Comparison of ENCODE assay signal across 1 cellular context in genomic region chr4:48341776-48342558, GRCh38.
TF ChIP-seq lines count a peak whose summit lies in the region.

No MANE protein-coding gene starts in this region.

TF ChIP-seq in HepG2, 621 proteins besides CTCF, POLR2A, EP300 and RAD21 (continued from another document):
- TF ChIP-seq, protein P1, sequence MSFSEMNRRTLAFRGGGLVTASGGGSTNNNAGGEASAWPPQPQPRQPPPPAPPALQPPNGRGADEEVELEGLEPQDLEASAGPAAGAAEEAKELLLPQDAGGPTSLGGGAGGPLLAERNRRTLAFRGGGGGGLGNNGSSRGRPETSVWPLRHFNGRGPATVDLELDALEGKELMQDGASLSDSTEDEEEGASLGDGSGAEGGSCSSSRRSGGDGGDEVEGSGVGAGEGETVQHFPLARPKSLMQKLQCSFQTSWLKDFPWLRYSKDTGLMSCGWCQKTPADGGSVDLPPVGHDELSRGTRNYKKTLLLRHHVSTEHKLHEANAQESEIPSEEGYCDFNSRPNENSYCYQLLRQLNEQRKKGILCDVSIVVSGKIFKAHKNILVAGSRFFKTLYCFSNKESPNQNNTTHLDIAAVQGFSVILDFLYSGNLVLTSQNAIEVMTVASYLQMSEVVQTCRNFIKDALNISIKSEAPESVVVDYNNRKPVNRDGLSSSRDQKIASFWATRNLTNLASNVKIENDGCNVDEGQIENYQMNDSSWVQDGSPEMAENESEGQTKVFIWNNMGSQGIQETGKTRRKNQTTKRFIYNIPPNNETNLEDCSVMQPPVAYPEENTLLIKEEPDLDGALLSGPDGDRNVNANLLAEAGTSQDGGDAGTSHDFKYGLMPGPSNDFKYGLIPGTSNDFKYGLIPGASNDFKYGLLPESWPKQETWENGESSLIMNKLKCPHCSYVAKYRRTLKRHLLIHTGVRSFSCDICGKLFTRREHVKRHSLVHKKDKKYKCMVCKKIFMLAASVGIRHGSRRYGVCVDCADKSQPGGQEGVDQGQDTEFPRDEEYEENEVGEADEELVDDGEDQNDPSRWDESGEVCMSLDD (CRISPR knock-in tag; IDR thresholded peaks at IDR 0.05; ENCODE audit: borderline replicate concordance) = peak; percentile 2; the same call in 1 of the 2 replicates
- TF ChIP-seq HCFC1 (IDR thresholded peaks at IDR 0.05; ENCODE audit: low read depth, low read length) (no peak), FOXC1 (CRISPR knock-in tag; IDR thresholded peaks at IDR 0.05; ENCODE audit: borderline replicate concordance) (no peak), TBX3 (IDR thresholded peaks at IDR 0.05; ENCODE audit: borderline replicate concordance) (no peak)
- TF ChIP-seq, protein P2, sequence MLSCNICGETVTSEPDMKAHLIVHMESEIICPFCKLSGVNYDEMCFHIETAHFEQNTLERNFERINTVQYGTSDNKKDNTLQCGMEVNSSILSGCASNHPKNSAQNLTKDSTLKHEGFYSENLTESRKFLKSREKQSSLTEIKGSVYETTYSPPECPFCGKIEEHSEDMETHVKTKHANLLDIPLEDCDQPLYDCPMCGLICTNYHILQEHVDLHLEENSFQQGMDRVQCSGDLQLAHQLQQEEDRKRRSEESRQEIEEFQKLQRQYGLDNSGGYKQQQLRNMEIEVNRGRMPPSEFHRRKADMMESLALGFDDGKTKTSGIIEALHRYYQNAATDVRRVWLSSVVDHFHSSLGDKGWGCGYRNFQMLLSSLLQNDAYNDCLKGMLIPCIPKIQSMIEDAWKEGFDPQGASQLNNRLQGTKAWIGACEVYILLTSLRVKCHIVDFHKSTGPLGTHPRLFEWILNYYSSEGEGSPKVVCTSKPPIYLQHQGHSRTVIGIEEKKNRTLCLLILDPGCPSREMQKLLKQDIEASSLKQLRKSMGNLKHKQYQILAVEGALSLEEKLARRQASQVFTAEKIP (CRISPR knock-in tag; IDR thresholded peaks at IDR 0.05; ENCODE audit: borderline replicate concordance) = no peak
